19 cellular contexts compared by ENCODE assay signal in the genomic region with DNA sequence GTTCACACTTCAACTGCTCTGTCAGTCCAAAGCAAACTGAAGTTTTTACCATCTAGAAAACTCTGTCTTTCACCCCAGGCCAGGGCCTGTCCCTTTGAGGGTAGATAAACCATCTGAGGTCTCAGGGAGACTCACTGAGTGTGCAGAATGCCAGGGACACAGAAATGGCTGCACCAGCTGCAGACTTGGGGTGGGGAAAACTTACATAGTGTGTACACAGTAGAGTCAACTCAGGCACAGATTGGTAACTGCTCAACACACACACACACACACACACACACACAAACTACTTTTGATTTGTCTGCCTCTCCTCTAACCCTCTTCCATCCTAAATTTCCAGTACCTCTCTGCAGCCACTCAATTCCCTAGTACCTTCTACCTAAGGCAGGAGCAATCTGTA.
"Had no signal": no experiment of that assay in that cellular context is flagged by ENCODE, and none has a peak within 500 bp of the region (broad histone marks: within the 10 kb centered on the region; RNA-seq: fewer than 3 reads in every experiment).

No MANE protein-coding gene starts in this region.

- DNase-seq: IMR-90, Karpas-422, KG1, MG63, NCI-H1092 treated with DMSO at 0.1 percent for 48 hours, NCI-H1436, NCI-H187, NCI-H2029, NCI-H2081 treated with DMSO at 0.1 percent for 48 hours, NCI-H2171, NCI-H226, NCI-H446, NCI-H510A, NCI-H524 treated with DMSO at 0.1 percent for 48 hours, NCI-H69, NCI-H774, RPMI8226, SHP77 had no signal

- ATAC-seq: HepG2 had no signal

- H3K36me3 ChIP-seq: MG63 had no signal

- H3K27me3 ChIP-seq: MG63 had no signal

- H3K4me3 ChIP-seq: MG63 had no signal

- H3K9me3 ChIP-seq: MG63 had no signal
